8 cellular contexts compared by ENCODE assay signal in the genomic region with DNA sequence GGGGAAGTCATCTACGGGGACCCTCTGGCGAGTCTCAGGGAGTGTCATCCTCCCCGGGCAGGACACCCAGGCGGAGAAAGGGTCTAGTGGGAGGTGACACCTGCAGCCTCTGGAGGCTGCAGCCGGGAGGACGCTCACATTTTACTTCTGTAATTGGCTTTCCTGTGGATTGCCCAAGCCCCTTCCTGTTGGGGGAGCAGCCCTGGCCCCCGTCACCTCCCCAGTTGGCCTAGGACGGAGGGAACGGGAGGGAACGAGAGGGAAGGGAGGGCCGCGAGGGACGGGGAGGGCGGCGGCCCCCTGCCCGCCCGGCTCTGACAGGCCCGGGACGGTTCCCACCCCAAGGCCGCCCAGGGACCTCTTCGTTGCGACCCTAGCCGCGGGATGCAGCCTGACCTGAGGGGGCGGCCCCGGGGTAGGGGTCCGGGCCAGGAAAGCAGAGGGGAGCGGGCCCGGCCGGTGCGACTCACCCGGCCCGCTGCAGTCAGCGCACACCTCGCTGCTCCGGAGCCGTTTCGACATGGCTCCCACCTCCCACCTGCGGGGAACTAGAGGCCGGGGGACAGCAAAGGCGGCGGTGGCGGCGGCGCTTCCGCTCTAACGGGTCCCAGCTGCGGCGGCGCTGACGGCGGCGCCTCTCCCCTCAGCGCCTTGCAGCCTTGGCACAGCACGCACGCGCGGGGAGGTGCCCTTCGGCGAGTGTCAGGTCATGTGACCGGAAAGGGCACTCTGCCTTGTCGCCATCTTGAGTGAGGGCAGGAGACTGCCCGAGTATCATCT. TPM values are rescaled to one million over a fixed set of nuclear protein-coding genes. Genes with fewer than 3 reads are reported as not detected.
DNase-seq lines count a peak whose midpoint lies in the region; ATAC-seq and TF ChIP-seq lines count a peak whose summit lies in the region.

A gene with protein sequence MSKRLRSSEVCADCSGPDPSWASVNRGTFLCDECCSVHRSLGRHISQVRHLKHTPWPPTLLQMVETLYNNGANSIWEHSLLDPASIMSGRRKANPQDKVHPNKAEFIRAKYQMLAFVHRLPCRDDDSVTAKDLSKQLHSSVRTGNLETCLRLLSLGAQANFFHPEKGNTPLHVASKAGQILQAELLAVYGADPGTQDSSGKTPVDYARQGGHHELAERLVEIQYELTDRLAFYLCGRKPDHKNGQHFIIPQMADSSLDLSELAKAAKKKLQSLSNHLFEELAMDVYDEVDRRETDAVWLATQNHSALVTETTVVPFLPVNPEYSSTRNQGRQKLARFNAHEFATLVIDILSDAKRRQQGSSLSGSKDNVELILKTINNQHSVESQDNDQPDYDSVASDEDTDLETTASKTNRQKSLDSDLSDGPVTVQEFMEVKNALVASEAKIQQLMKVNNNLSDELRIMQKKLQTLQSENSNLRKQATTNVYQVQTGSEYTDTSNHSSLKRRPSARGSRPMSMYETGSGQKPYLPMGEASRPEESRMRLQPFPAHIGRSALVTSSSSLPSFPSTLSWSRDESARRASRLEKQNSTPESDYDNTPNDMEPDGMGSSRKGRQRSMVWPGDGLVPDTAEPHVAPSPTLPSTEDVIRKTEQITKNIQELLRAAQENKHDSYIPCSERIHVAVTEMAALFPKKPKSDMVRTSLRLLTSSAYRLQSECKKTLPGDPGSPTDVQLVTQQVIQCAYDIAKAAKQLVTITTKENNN (minus strand): TSS at position 666 of the 780 bp plus-strand sequence. CDS start 144 bp downstream, at position 522.

- H3K4me1 ChIP-seq in ovary (ENCODE audit: insufficient read depth) = peaks cover 5% of the 10 kb centered on the region
- peaks cover 28% of the 10 kb centered on the region for H3K4me1 ChIP-seq in thymus (ENCODE audit: control insufficient read depth, insufficient read depth, low read length)

- H3K9me3 ChIP-seq in ovary = no peaks in the 10 kb centered on the region
- no peaks in the 10 kb centered on the region for H3K9me3 ChIP-seq in thymus (ENCODE audit: control insufficient read depth)

- no peaks in the 10 kb centered on the region for H3K27me3 ChIP-seq in ovary
- H3K27me3 ChIP-seq in thymus (ENCODE audit: control insufficient read depth, insufficient read depth) = no peaks in the 10 kb centered on the region

- peak; percentile 89 for DNase-seq in GM12864 (ENCODE audit: low read depth)
- peak; percentile 28 for DNase-seq in NCI-H1417 treated with DMSO at 0.1 percent for 48 hours (lab: John Stamatoyannopoulos, UW)
- DNase-seq in SW 1271 (lab: John Stamatoyannopoulos, UW) = peak; percentile 67 to 85
- DNase-seq in activated naive CD8-positive, alpha-beta T cell treated with anti-CD3 and anti-CD28 coated beads, Interleukin-2, amount 50 U/mL, for 16 hours (ENCODE audit: low read depth, low spot score) = peak; percentile 85
- DNase-seq in Right ventricle myocardium inferior (ENCODE audit: missing footprints) = peak; percentile 98
- peak; percentile 91 to 93 (median 92) for DNase-seq in ovary

- peak; percentile 50 for ATAC-seq in HG02763 (IDR thresholded peaks at IDR 0.05; ENCODE audit: unreplicated experiment)
- ATAC-seq in Right ventricle myocardium inferior = peak; percentile 89

- no peak for TF ChIP-seq EP300 in ovary (IDR thresholded peaks at IDR 0.05)

- WGBS in ovary, 3 donors = 0 to 1% (median 0%) methylated on average over 58 to 63 of the region's 63 CpGs
- WGBS in thymus = under 1% methylated on average over 63 of the region's 63 CpGs

- H3K36me3 ChIP-seq in ovary (no peaks in the 10 kb centered on the region), thymus (ENCODE audit: control insufficient read depth, insufficient read depth) (peaks cover 1% of the 10 kb centered on the region)

- intact Hi-C loops in Right ventricle myocardium inferior (cut with DNase I) = loop anchor here (5.0 to 10.0 kb wide), 3 partner anchors 34 to 51 kb away; a partner anchor contains a TSS
- intact Hi-C loops in ovary (cut with DNase I) = loop anchor here in 2 of 4 donors (5.0 to 10.0 kb wide), 2 partner anchors 61 to 64 kb away; no protein-coding TSS in a partner anchor

- TF ChIP-seq POLR2A in ovary (IDR thresholded peaks at IDR 0.05) = peak; percentile 46

- peak within 1 kb of the TSS; percentile 38 to 60 for H3K27ac ChIP-seq in ovary
- H3K27ac ChIP-seq in thymus (ENCODE audit: low read depth) = peak within 1 kb of the TSS; percentile 95

- H3K4me3 ChIP-seq in GM12864 (ENCODE audit: low read depth, low read length) = peak within 1 kb of the TSS; percentile 92
- H3K4me3 ChIP-seq in ovary = peak within 1 kb of the TSS; percentile 98
- peak within 1 kb of the TSS; percentile 67 for H3K4me3 ChIP-seq in thymus (ENCODE audit: low read length)

- TF ChIP-seq CTCF in GM12864 (IDR thresholded peaks at IDR 0.05; ENCODE audit: low read depth, low read length, missing control alignments) (peak; percentile 7), ovary (IDR thresholded peaks at IDR 0.05) (no peak)

RNA-seq across cellular contexts. Expression of the gene that starts here (rescaled TPM):
- total RNA-seq in Right ventricle myocardium inferior (47.1 TPM), ovary (10 to 100 TPM; 26.4 to 58.8 (median 43.7) TPM)
- polyA plus RNA-seq in ovary (10 to 100 TPM; 17.4 to 54.1 TPM), thymus (37.6 TPM)

Comparison
In these comparisons a context has a peak if more than half of its experiments do, and no peak if none do; other contexts are left out.
1. Peak in every context shown above with its lines: DNase-seq, ATAC-seq, H3K4me3 ChIP-seq and H3K27ac ChIP-seq.
2. DNase-seq: peak in every context shown above with its lines; median percentile 98 in Right ventricle myocardium inferior; 92 in ovary; 89 in GM12864; 85 in activated naive CD8-positive, alpha-beta T cell treated with anti-CD3 and anti-CD28 coated beads, Interleukin-2, amount 50 U/mL, for 16 hours; 76 in SW 1271; 28 in NCI-H1417 treated with DMSO at 0.1 percent for 48 hours.